Comparison of ENCODE assay signal across 22 cellular contexts in genomic region chr6:163193326-163193725, GRCh38.
"Had no signal": no experiment of that assay in that cellular context is flagged by ENCODE, and none has a peak within 500 bp of the region (broad histone marks: within the 10 kb centered on the region; RNA-seq: fewer than 3 reads in every experiment).

No MANE protein-coding gene starts in this region.

- ATAC-seq: foreskin keratinocyte; left cardiac atrium; left lung; mucosa of descending colon; natural killer cell treated with Interleukin-12 subunit alpha and Interleukin-12 subunit beta and Interleukin-15 and Interleukin-18, amount 100 ng/mL, for 72 hours; stimulated activated naive B cell treated with anti-CD40 and anti-IgM and Interleukin-4, amounts not matched to agents 10 μg/mL and 1 μg/mL and 100 μg/mL, for 72 hours; upper lobe of right lung had no signal

- H3K4me1 ChIP-seq: colonic mucosa, foreskin keratinocyte, left lung, parathyroid adenoma, sigmoid colon, transverse colon, upper lobe of right lung, uterus had no signal

- H3K27ac ChIP-seq: colonic mucosa, esophagus muscularis mucosa, foreskin keratinocyte, left lung, parathyroid adenoma, right atrium auricular region, thoracic aorta, transverse colon, upper lobe of right lung, uterus had no signal

- H3K27me3 ChIP-seq: colonic mucosa, esophagus muscularis mucosa, foreskin keratinocyte, left lung, right atrium auricular region, sigmoid colon, transverse colon, upper lobe of right lung, uterus had no signal

- H3K9me3 ChIP-seq: colonic mucosa, esophagus muscularis mucosa, left lung, mucosa of descending colon, right atrium auricular region, sigmoid colon, thoracic aorta, transverse colon, upper lobe of right lung, uterus had no signal

- H3K79me2 ChIP-seq: parathyroid adenoma had no signal

- H3K36me3 ChIP-seq: colonic mucosa, esophagus muscularis mucosa, left lung, right atrium auricular region, sigmoid colon, thoracic aorta, transverse colon, upper lobe of right lung, uterus had no signal

- H2AFZ ChIP-seq: parathyroid adenoma had no signal

- H3K4me3 ChIP-seq: colonic mucosa, esophagus muscularis mucosa, left lung, mucosa of descending colon, right atrium auricular region, sigmoid colon, thoracic aorta, transverse colon, upper lobe of right lung, uterus had no signal

- H3K9ac ChIP-seq: parathyroid adenoma had no signal

- FAIRE-seq: endothelial cell of umbilical vein had no signal

- DNase-seq: central memory CD4-positive, alpha-beta T cell; colonic mucosa; effector memory CD4-positive, alpha-beta T cell; foreskin keratinocyte; kidney; left cardiac atrium; left lung; mesenchymal stem cell; mucosa of descending colon; naive B cell; sigmoid colon; stimulated activated CD4-positive, alpha-beta T cell treated with anti-CD3 and anti-CD28 coated beads, Interleukin-2, amount 100 ng/mL, for 24 hours; stimulated activated naive B cell treated with anti-CD40 and anti-IgM and Interleukin-4, amounts not matched to agents 10 μg/mL and 1 μg/mL and 100 μg/mL, for 72 hours; transverse colon; upper lobe of right lung; uterus had no signal
